ENCODE assay signal across 2 cellular contexts in genomic region chr6:163290545-163291274, GRCh38.
TF ChIP-seq lines count a peak whose summit lies in the region.

No MANE protein-coding gene starts in this region.

TF ChIP-seq in GM23338, 12 proteins besides CTCF, POLR2A, EP300 and RAD21:
- TF ChIP-seq EZH2phosphoT487 (IDR thresholded peaks at IDR 0.05; ENCODE audit: unreplicated experiment): no peak
- TF ChIP-seq EZH2 (IDR thresholded peaks at IDR 0.05; ENCODE audit: low read depth, unreplicated experiment): no peak
- TF ChIP-seq ZNF331 (CRISPR knock-in tag; IDR thresholded peaks at IDR 0.05; ENCODE audit: low read depth): no peak
- no peak for TF ChIP-seq STAT1 (IDR thresholded peaks at IDR 0.05; ENCODE audit: unreplicated experiment)
- no peak for TF ChIP-seq CREB1 (CRISPR knock-in tag; IDR thresholded peaks at IDR 0.05; ENCODE audit: low read depth)
- TF ChIP-seq, protein P1, sequence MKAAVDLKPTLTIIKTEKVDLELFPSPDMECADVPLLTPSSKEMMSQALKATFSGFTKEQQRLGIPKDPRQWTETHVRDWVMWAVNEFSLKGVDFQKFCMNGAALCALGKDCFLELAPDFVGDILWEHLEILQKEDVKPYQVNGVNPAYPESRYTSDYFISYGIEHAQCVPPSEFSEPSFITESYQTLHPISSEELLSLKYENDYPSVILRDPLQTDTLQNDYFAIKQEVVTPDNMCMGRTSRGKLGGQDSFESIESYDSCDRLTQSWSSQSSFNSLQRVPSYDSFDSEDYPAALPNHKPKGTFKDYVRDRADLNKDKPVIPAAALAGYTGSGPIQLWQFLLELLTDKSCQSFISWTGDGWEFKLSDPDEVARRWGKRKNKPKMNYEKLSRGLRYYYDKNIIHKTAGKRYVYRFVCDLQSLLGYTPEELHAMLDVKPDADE (IDR thresholded peaks at IDR 0.05): no peak
- no peak for TF ChIP-seq ZNF114 (CRISPR knock-in tag; IDR thresholded peaks at IDR 0.05)
- TF ChIP-seq, protein P2, sequence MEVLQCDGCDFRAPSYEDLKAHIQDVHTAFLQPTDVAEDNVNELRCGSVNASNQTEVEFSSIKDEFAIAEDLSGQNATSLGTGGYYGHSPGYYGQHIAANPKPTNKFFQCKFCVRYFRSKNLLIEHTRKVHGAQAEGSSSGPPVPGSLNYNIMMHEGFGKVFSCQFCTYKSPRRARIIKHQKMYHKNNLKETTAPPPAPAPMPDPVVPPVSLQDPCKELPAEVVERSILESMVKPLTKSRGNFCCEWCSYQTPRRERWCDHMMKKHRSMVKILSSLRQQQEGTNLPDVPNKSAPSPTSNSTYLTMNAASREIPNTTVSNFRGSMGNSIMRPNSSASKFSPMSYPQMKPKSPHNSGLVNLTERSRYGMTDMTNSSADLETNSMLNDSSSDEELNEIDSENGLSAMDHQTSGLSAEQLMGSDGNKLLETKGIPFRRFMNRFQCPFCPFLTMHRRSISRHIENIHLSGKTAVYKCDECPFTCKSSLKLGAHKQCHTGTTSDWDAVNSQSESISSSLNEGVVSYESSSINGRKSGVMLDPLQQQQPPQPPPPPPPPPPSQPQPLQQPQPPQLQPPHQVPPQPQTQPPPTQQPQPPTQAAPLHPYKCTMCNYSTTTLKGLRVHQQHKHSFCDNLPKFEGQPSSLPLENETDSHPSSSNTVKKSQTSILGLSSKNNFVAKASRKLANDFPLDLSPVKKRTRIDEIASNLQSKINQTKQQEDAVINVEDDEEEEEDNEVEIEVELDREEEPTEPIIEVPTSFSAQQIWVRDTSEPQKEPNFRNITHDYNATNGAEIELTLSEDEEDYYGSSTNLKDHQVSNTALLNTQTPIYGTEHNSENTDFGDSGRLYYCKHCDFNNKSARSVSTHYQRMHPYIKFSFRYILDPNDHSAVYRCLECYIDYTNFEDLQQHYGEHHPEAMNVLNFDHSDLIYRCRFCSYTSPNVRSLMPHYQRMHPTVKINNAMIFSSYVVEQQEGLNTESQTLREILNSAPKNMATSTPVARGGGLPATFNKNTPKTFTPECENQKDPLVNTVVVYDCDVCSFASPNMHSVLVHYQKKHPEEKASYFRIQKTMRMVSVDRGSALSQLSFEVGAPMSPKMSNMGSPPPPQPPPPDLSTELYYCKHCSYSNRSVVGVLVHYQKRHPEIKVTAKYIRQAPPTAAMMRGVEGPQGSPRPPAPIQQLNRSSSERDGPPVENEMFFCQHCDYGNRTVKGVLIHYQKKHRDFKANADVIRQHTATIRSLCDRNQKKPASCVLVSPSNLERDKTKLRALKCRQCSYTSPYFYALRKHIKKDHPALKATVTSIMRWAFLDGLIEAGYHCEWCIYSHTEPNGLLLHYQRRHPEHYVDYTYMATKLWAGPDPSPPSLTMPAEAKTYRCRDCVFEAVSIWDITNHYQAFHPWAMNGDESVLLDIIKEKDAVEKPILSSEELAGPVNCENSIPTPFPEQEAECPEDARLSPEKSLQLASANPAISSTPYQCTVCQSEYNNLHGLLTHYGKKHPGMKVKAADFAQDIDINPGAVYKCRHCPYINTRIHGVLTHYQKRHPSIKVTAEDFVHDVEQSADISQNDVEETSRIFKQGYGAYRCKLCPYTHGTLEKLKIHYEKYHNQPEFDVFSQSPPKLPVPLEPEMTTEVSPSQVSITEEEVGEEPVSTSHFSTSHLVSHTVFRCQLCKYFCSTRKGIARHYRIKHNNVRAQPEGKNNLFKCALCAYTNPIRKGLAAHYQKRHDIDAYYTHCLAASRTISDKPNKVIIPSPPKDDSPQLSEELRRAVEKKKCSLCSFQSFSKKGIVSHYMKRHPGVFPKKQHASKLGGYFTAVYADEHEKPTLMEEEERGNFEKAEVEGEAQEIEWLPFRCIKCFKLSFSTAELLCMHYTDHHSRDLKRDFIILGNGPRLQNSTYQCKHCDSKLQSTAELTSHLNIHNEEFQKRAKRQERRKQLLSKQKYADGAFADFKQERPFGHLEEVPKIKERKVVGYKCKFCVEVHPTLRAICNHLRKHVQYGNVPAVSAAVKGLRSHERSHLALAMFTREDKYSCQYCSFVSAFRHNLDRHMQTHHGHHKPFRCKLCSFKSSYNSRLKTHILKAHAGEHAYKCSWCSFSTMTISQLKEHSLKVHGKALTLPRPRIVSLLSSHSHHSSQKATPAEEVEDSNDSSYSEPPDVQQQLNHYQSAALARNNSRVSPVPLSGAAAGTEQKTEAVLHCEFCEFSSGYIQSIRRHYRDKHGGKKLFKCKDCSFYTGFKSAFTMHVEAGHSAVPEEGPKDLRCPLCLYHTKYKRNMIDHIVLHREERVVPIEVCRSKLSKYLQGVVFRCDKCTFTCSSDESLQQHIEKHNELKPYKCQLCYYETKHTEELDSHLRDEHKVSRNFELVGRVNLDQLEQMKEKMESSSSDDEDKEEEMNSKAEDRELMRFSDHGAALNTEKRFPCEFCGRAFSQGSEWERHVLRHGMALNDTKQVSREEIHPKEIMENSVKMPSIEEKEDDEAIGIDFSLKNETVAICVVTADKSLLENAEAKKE (CRISPR knock-in tag; IDR thresholded peaks at IDR 0.05): no peak
- TF ChIP-seq JUNB (IDR thresholded peaks at IDR 0.05; ENCODE audit: unreplicated experiment): no peak
- no peak for TF ChIP-seq NANOG (IDR thresholded peaks at IDR 0.05; ENCODE audit: borderline replicate concordance)
- no peak for TF ChIP-seq POLR2AphosphoS5 (IDR thresholded peaks at IDR 0.05; ENCODE audit: low read depth)

TF ChIP-seq in K562, 482 proteins besides CTCF, POLR2A, EP300 and RAD21:
- TF ChIP-seq ZNF197 (CRISPR knock-in tag; IDR thresholded peaks at IDR 0.05; ENCODE audit: low read depth): no peak
- TF ChIP-seq NFXL1 (CRISPR knock-in tag; IDR thresholded peaks at IDR 0.05): no peak
- TF ChIP-seq STAT6 (CRISPR knock-in tag; IDR thresholded peaks at IDR 0.05): no peak
- TF ChIP-seq EZH2 (IDR thresholded peaks at IDR 0.05; ENCODE audit: borderline replicate concordance, low read depth, low read length): 0 out of 2 replicates have a peak, but pooled peaks have one; percentile 43
- no peak for TF ChIP-seq BMI1 (IDR thresholded peaks at IDR 0.05; ENCODE audit: low read length)
